ENCODE assay signal across 9 cellular contexts in the genomic region with DNA sequence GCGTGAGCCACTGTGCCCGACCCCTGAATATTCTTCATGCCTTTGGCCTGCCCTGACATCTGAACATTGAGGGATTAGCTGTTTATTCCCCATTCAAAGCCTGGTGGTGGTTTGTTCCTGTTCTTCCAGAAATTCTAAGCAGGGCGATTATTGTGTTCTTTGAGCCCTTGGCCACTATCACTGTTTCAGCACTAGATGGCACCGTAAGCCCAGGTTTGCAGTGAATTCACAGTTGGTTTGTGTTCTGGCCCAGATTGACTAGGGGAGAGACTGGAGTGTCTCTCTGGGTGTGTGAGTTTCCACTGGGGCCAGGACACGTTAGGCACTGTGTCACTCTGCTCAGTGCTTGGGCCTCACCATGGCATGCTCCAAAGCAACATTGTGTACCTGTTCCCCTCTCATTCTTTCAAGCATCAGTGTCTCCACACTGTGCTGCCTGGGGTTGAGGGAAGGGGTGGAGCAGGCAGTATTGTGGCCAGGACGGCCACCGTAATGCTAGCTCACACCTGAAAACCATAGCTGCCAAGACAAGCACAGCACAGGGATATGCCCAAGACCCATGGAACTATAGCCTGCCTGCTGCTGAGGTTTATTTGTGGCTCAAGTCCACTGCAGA. TPM values are rescaled to one million over a fixed set of nuclear protein-coding genes. Genes with fewer than 3 reads are reported as not detected.
A peak's percentile ranks its signal among the peaks of the same experiment; 100 is the strongest.
DNase-seq lines count a peak whose midpoint lies in the region; ATAC-seq and TF ChIP-seq lines count a peak whose summit lies in the region.
"Had no signal": no experiment of that assay in that cellular context is flagged by ENCODE, and none has a peak within 500 bp of the region (broad histone marks: within the 10 kb centered on the region; RNA-seq: fewer than 3 reads in every experiment).

No MANE protein-coding gene starts in this region.

- TF ChIP-seq CTCF in GM06990 (IDR thresholded peaks at IDR 0.05; ENCODE audit: insufficient read depth, low read length, poor library complexity, severe bottlenecking) (peak; percentile 68), kidney epithelial cell (IDR thresholded peaks at IDR 0.05; ENCODE audit: insufficient read depth, low read length, poor library complexity, severe bottlenecking) (peak; percentile 46)

- H3K4me3 ChIP-seq in GM06990 (replicated peaks; ENCODE audit: low read depth, low read length) (no peak overlapping the region), kidney epithelial cell (ENCODE audit: low read depth, low read length) (no peak overlapping the region)
- H3K4me3 ChIP-seq: skin epidermis had no signal

- no peak overlapping the region for H3K27ac Mint-ChIP-seq in activated naive CD4-positive, alpha-beta T cell treated with anti-CD3 and anti-CD28 coated beads, Interleukin-2, amount 10 ng/mL, durations not matched to agents 7 days and 5 days

- CTCF ChIA-PET in activated naive CD4-positive, alpha-beta T cell treated with anti-CD3 and anti-CD28 coated beads, Interleukin-2, amount 10 ng/mL, durations not matched to agents 7 days and 5 days (lab: Charles Lee), result interaction anchor here (0.7 to 1.4 kb wide), 5 partner anchors 15 to 216 kb away, joined by 3 to 7 read pairs (median 3); no protein-coding TSS in a partner anchor

- DNase-seq in GM06990 (ENCODE audit: extremely low read depth, insufficient read length) (peak; percentile 16), KBM-7 (peak; percentile 67), kidney epithelial cell (ENCODE audit: low read depth) (no peak), superior temporal gyrus (ENCODE audit: extremely low spot score) (no peak), retina (no peak), GOT3 (lab: John Stamatoyannopoulos, UW) (no peak)
- DNase-seq in activated naive CD4-positive, alpha-beta T cell treated with anti-CD3 and anti-CD28 coated beads, Interleukin-2, amount 10 ng/mL, durations not matched to agents 7 days and 5 days, result peak; percentile 52

- peaks cover 11% of the 10 kb centered on the region for H3K4me1 Mint-ChIP-seq in activated naive CD4-positive, alpha-beta T cell treated with anti-CD3 and anti-CD28 coated beads, Interleukin-2, amount 10 ng/mL, durations not matched to agents 7 days and 5 days

- H3K36me3 ChIP-seq in GM06990 (ENCODE audit: control insufficient read depth, insufficient read depth, low read length), result no peaks in the 10 kb centered on the region; the same call in 1 of the 2 replicates
- H3K36me3 ChIP-seq in kidney epithelial cell (ENCODE audit: control insufficient read depth, insufficient read depth, low read length), result peaks cover 3% of the 10 kb centered on the region

- H3K4me3 Mint-ChIP-seq in activated naive CD4-positive, alpha-beta T cell treated with anti-CD3 and anti-CD28 coated beads, Interleukin-2, amount 10 ng/mL, durations not matched to agents 7 days and 5 days, result no peak overlapping the region

- ATAC-seq in GM21367 (IDR thresholded peaks at IDR 0.05; ENCODE audit: unreplicated experiment), result no peak

- in situ Hi-C loops in KBM-7 (cut with MboI; ENCODE audit: low pct_unique_long_range_greater_than_20kb, low sequenced_read_pairs), result no loop called here

- H3K36me3 Mint-ChIP-seq in activated naive CD4-positive, alpha-beta T cell treated with anti-CD3 and anti-CD28 coated beads, Interleukin-2, amount 10 ng/mL, durations not matched to agents 7 days and 5 days, result peaks cover 22% of the 10 kb centered on the region

- H3K9me3 Mint-ChIP-seq in activated naive CD4-positive, alpha-beta T cell treated with anti-CD3 and anti-CD28 coated beads, Interleukin-2, amount 10 ng/mL, durations not matched to agents 7 days and 5 days, result peaks cover 15% of the 10 kb centered on the region

- no peaks in the 10 kb centered on the region for H3K27me3 Mint-ChIP-seq in activated naive CD4-positive, alpha-beta T cell treated with anti-CD3 and anti-CD28 coated beads, Interleukin-2, amount 10 ng/mL, durations not matched to agents 7 days and 5 days

- H3K27me3 ChIP-seq in GM06990 (replicated peaks; ENCODE audit: control insufficient read depth, insufficient read depth, low read length) (no peaks in the 10 kb centered on the region), kidney epithelial cell (ENCODE audit: control insufficient read depth, insufficient read depth, low read length) (no peaks in the 10 kb centered on the region)

RNA-seq across cellular contexts. Expression of gene PKN2, which starts 52.7 kb away (rescaled TPM):
- total RNA-seq in kidney epithelial cell, result 30.7 and 32.9 TPM in 2 replicates

Comparison
In these comparisons a context has a peak if more than half of its experiments do, and no peak if none do; other contexts are left out.
1. DNase-seq: peak in GM06990 (single experiment), KBM-7 (single experiment) and activated naive CD4-positive, alpha-beta T cell treated with anti-CD3 and anti-CD28 coated beads, Interleukin-2, amount 10 ng/mL, durations not matched to agents 7 days and 5 days (single experiment); none in kidney epithelial cell (single experiment), superior temporal gyrus (single experiment), retina (single experiment) and GOT3 (single experiment).